ENCODE assay signal across 28 cellular contexts in genomic region chr1:157091668-157092273, GRCh38. TPM values are rescaled to one million over a fixed set of nuclear protein-coding genes. Genes with fewer than 3 reads are reported as not detected.
"Had no signal": no experiment of that assay in that cellular context is flagged by ENCODE, and none has a peak within 500 bp of the region (broad histone marks: within the 10 kb centered on the region; RNA-seq: fewer than 3 reads in every experiment).

No MANE protein-coding gene starts in this region.

- H3K27me3 ChIP-seq: adrenal gland, ascending aorta, colonic mucosa, dorsolateral prefrontal cortex, esophagus muscularis mucosa, neural progenitor cell, suprapubic skin, tibial nerve had no signal

- H3K9me3 ChIP-seq: adrenal gland, ascending aorta, colonic mucosa, esophagus muscularis mucosa, left ventricle myocardium inferior, prostate gland, suprapubic skin, tibial nerve had no signal

- DNase-seq: activated CD4-positive, alpha-beta T cell treated with anti-CD3 and anti-CD28 coated beads, Interleukin-2, amount 10 ng/mL, durations not matched to agents 7 days and 5 days; activated CD4-positive, CD25-positive, alpha-beta regulatory T cell treated with anti-CD3 and anti-CD28 coated beads, Interleukin-2, amount 50 U/mL, for 72 hours; activated CD8-positive, alpha-beta memory T cell treated with anti-CD3 and anti-CD28 coated beads, Interleukin-2, amount 10 ng/mL, durations not matched to agents 7 days and 5 days; activated CD8-positive, alpha-beta T cell treated with anti-CD3 and anti-CD28 coated beads for 36 hours; activated naive CD4-positive, alpha-beta T cell; activated T-cell treated with anti-CD3 and anti-CD28 coated beads, Interleukin-2, amount 50 U/mL, for 1 hour; adrenal gland; colonic mucosa; hippocampal formation; left ventricle myocardium inferior; mesendoderm; naive thymus-derived CD4-positive, alpha-beta T cell; stimulated activated CD4-positive, alpha-beta T cell treated with anti-CD3 and anti-CD28 coated beads, Interleukin-12 subunit alpha, Interleukin-12 subunit beta, amount 100 ng/mL, for 4 hours; stimulated activated CD4-positive, alpha-beta T cell treated with anti-CD3 and anti-CD28 coated beads, Interleukin-4, amount 100 ng/mL, for 4 hours; T-cell had no signal

- H3K4me1 ChIP-seq: adrenal gland, colonic mucosa, neural progenitor cell, prostate gland had no signal

- H3K36me3 ChIP-seq: adrenal gland, ascending aorta, colonic mucosa, esophagus muscularis mucosa, left ventricle myocardium inferior, neural progenitor cell, prostate gland, suprapubic skin, tibial nerve had no signal

- H3K4me1 Mint-ChIP-seq: activated CD4-positive, alpha-beta T cell treated with anti-CD3 and anti-CD28 coated beads, Interleukin-2, amount 10 ng/mL, durations not matched to agents 7 days and 5 days; activated CD8-positive, alpha-beta memory T cell treated with anti-CD3 and anti-CD28 coated beads, Interleukin-2, amount 10 ng/mL, durations not matched to agents 7 days and 5 days had no signal

- ATAC-seq: activated CD8-positive, alpha-beta memory T cell treated with anti-CD3 and anti-CD28 coated beads, Interleukin-2, amount 10 ng/mL, durations not matched to agents 7 days and 5 days; activated CD8-positive, alpha-beta T cell treated with anti-CD3 and anti-CD28 coated beads for 36 hours; naive thymus-derived CD4-positive, alpha-beta T cell; T-cell had no signal

- H3K4me3 Mint-ChIP-seq: activated CD4-positive, alpha-beta T cell treated with anti-CD3 and anti-CD28 coated beads, Interleukin-2, amount 10 ng/mL, durations not matched to agents 7 days and 5 days; activated CD8-positive, alpha-beta memory T cell treated with anti-CD3 and anti-CD28 coated beads, Interleukin-2, amount 10 ng/mL, durations not matched to agents 7 days and 5 days; activated CD8-positive, alpha-beta T cell treated with anti-CD3 and anti-CD28 coated beads for 36 hours; activated naive CD8-positive, alpha-beta T cell; naive thymus-derived CD4-positive, alpha-beta T cell; neural progenitor cell; stimulated activated naive CD8-positive, alpha-beta T cell treated with anti-CD3 and anti-CD28 coated beads, Interleukin-15, Interleukin-2, amounts not matched to agents 100 ng/mL and 50 ng/mL, for 24 hours; T-cell; T-helper 2 cell treated with Interferon-gamma antibody and Interleukin-4, amounts not matched to agents 5 μg/mL and 100 μg/mL, for 36 hours had no signal

- H3K9me3 Mint-ChIP-seq: activated CD4-positive, alpha-beta T cell treated with anti-CD3 and anti-CD28 coated beads, Interleukin-2, amount 10 ng/mL, durations not matched to agents 7 days and 5 days; activated CD8-positive, alpha-beta T cell treated with anti-CD3 and anti-CD28 coated beads for 36 hours; activated T-helper 2 cell treated with anti-CD3 and anti-CD28 coated beads, Interferon-gamma antibody, Interleukin-2, Interleukin-4, amounts not matched to agents 10 μg/mL and 5 μg/mL and 100 μg/mL, durations not matched to agents 14 hours and 24 hours and 36 hours; naive thymus-derived CD4-positive, alpha-beta T cell; neural progenitor cell; stimulated activated naive CD8-positive, alpha-beta T cell treated with anti-CD3 and anti-CD28 coated beads, Interleukin-15, Interleukin-2, amounts not matched to agents 100 ng/mL and 50 ng/mL, for 24 hours; T-cell; T-helper 2 cell treated with Interferon-gamma antibody and Interleukin-4, amounts not matched to agents 5 μg/mL and 100 μg/mL, for 36 hours had no signal

- H3K27ac Mint-ChIP-seq: activated CD4-positive, alpha-beta T cell treated with anti-CD3 and anti-CD28 coated beads, Interleukin-2, amount 10 ng/mL, durations not matched to agents 7 days and 5 days; activated CD8-positive, alpha-beta memory T cell treated with anti-CD3 and anti-CD28 coated beads, Interleukin-2, amount 10 ng/mL, durations not matched to agents 7 days and 5 days; activated CD8-positive, alpha-beta T cell treated with anti-CD3 and anti-CD28 coated beads for 36 hours; activated naive CD8-positive, alpha-beta T cell; activated T-helper 2 cell treated with anti-CD3 and anti-CD28 coated beads, Interferon-gamma antibody, Interleukin-2, Interleukin-4, amounts not matched to agents 10 μg/mL and 5 μg/mL and 100 μg/mL, durations not matched to agents 14 hours and 24 hours and 36 hours; naive thymus-derived CD4-positive, alpha-beta T cell; neural progenitor cell; stimulated activated naive CD8-positive, alpha-beta T cell treated with anti-CD3 and anti-CD28 coated beads, Interleukin-15, Interleukin-2, amounts not matched to agents 100 ng/mL and 50 ng/mL, for 24 hours; T-cell; T-helper 2 cell treated with Interferon-gamma antibody and Interleukin-4, amounts not matched to agents 5 μg/mL and 100 μg/mL, for 36 hours had no signal

- H3K4me3 ChIP-seq: adrenal gland, ascending aorta, colonic mucosa, dorsolateral prefrontal cortex, esophagus muscularis mucosa, left ventricle myocardium inferior, neural progenitor cell, prostate gland, suprapubic skin, tibial nerve had no signal

- H3K36me3 Mint-ChIP-seq: activated CD8-positive, alpha-beta memory T cell treated with anti-CD3 and anti-CD28 coated beads, Interleukin-2, amount 10 ng/mL, durations not matched to agents 7 days and 5 days; activated naive CD8-positive, alpha-beta T cell; naive thymus-derived CD4-positive, alpha-beta T cell; neural progenitor cell; T-cell had no signal

- H3K27ac ChIP-seq: adrenal gland, ascending aorta, colonic mucosa, esophagus muscularis mucosa, neural progenitor cell, prostate gland, suprapubic skin, tibial nerve, VCaP had no signal

- H3K4me2 ChIP-seq: neural progenitor cell had no signal

- H3K9ac ChIP-seq: neural progenitor cell had no signal

RNA-seq across cellular contexts. Expression of gene ETV3L, which starts 7.8 kb away (rescaled TPM):
- total RNA-seq: activated CD4-positive, alpha-beta T cell treated with anti-CD3 and anti-CD28 coated beads, Interleukin-2, amount 10 ng/mL, durations not matched to agents 7 days and 5 days; activated CD8-positive, alpha-beta memory T cell treated with anti-CD3 and anti-CD28 coated beads, Interleukin-2, amount 10 ng/mL, durations not matched to agents 7 days and 5 days; activated CD8-positive, alpha-beta T cell treated with anti-CD3 and anti-CD28 coated beads for 36 hours; activated T-helper 2 cell treated with anti-CD3 and anti-CD28 coated beads, Interferon-gamma antibody, Interleukin-2, Interleukin-4, amounts not matched to agents 10 μg/mL and 5 μg/mL and 100 μg/mL, durations not matched to agents 14 hours and 24 hours and 36 hours; adrenal gland; ascending aorta; colonic mucosa; esophagus muscularis mucosa; left ventricle myocardium inferior; naive thymus-derived CD4-positive, alpha-beta T cell; osteocyte; prostate gland; suprapubic skin; T-cell; tibial nerve had no signal
- polyA plus RNA-seq: adrenal gland; naive thymus-derived CD4-positive, alpha-beta T cell had no signal
